28 cellular contexts compared by ENCODE assay signal in the genomic region with DNA sequence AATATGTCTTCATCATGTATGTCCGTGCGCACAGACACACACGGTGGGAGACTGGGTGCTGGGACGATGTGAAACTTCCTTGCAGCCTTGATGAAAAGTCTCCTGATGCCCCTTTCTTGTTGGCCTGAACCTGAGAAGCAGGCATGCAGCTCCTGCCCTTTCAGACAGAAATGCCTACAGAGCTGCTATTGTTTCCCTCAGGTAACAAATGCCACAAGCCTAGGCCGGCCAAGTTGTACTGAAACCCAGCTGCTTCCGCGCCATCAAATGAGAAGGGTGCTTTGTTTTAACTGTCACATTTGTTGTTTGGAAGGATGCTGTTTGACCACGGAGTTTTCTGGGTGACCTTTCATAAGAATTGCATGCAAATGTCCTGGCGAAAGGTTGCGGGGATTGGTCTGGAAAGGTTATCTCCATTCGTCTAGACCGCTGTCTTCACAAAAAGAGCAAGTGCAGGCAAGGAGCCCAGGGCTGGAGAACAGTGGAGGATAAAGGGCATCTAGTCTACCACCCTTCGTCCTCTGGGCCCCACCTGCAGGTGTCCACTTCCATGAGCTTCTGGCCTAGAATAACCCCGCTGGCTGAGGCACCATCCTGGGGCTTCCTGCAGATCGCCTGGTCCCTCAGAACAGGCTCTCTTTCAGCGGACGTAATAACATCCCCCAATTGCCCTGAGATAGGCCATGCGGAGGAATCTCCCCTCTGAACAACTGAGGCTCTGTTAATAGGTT.
"Had no signal": no experiment of that assay in that cellular context is flagged by ENCODE, and none has a peak within 500 bp of the region (broad histone marks: within the 10 kb centered on the region; RNA-seq: fewer than 3 reads in every experiment).

No MANE protein-coding gene starts in this region.

- H3K9me3 Mint-ChIP-seq: activated B cell treated with CpG ODN at 0.5 μM for 24 hours; activated T-cell treated with anti-CD3 and anti-CD28 coated beads, Interleukin-2, amount 50 U/mL, for 4 hours; activated T-helper 2 cell treated with anti-CD3 and anti-CD28 coated beads, Interferon-gamma antibody, Interleukin-2, Interleukin-4, amounts not matched to agents 10 μg/mL and 5 μg/mL and 100 μg/mL, durations not matched to agents 14 hours and 24 hours and 36 hours; dendritic cell treated with granulocyte-macrophage colony-stimulating factor and Interleukin-4, amounts not matched to agents 40 ng/mL and 50 ng/mL, for 4 days; memory B cell; stimulated activated effector memory CD8-positive, alpha-beta T cell treated with anti-CD3 and anti-CD28 coated beads, Interleukin-12 subunit alpha, Interleukin-12 subunit beta, amount 100 ng/mL, for 72 hours; T-cell had no signal

- H3K27ac ChIP-seq: ascending aorta, brain microvascular endothelial cell, foreskin keratinocyte, ovary, stomach, suprapubic skin, tibial nerve had no signal

- H3K27me3 ChIP-seq: adrenal gland, ascending aorta, brain microvascular endothelial cell, foreskin keratinocyte, ovary, stomach, suprapubic skin, tibial nerve had no signal

- H3K9me3 ChIP-seq: adrenal gland, ascending aorta, mucosa of descending colon, ovary, stomach, suprapubic skin, tibial nerve had no signal

- H3K4me1 Mint-ChIP-seq: activated B cell treated with CpG ODN at 0.5 μM for 24 hours; memory B cell; naive thymus-derived CD8-positive, alpha-beta T cell; stimulated activated effector memory CD8-positive, alpha-beta T cell treated with anti-CD3 and anti-CD28 coated beads, Interleukin-12 subunit alpha, Interleukin-12 subunit beta, amount 100 ng/mL, for 72 hours; T-cell had no signal

- H3K27ac Mint-ChIP-seq: activated B cell treated with CpG ODN at 0.5 μM for 24 hours; activated CD4-positive, alpha-beta T cell treated with anti-CD3 and anti-CD28 coated beads for 36 hours; activated naive CD8-positive, alpha-beta T cell; activated T-helper 2 cell treated with anti-CD3 and anti-CD28 coated beads, Interferon-gamma antibody, Interleukin-2, Interleukin-4, amounts not matched to agents 10 μg/mL and 5 μg/mL and 100 μg/mL, durations not matched to agents 14 hours and 24 hours and 36 hours; dendritic cell treated with granulocyte-macrophage colony-stimulating factor and Interleukin-4, amounts not matched to agents 40 ng/mL and 50 ng/mL, for 4 days; memory B cell; stimulated activated effector memory CD8-positive, alpha-beta T cell treated with anti-CD3 and anti-CD28 coated beads, Interleukin-12 subunit alpha, Interleukin-12 subunit beta, amount 100 ng/mL, for 72 hours; T-cell had no signal

- H3K36me3 ChIP-seq: adrenal gland, ascending aorta, brain microvascular endothelial cell, ovary, stomach, suprapubic skin, tibial nerve had no signal

- H3K36me3 Mint-ChIP-seq: stimulated activated effector memory CD8-positive, alpha-beta T cell treated with anti-CD3 and anti-CD28 coated beads, Interleukin-12 subunit alpha, Interleukin-12 subunit beta, amount 100 ng/mL, for 72 hours had no signal

- H3K27me3 Mint-ChIP-seq: activated B cell treated with CpG ODN at 0.5 μM for 24 hours; activated CD4-positive, alpha-beta T cell treated with anti-CD3 and anti-CD28 coated beads for 36 hours; activated naive CD8-positive, alpha-beta T cell; dendritic cell treated with granulocyte-macrophage colony-stimulating factor and Interleukin-4, amounts not matched to agents 40 ng/mL and 50 ng/mL, for 4 days; memory B cell; naive thymus-derived CD8-positive, alpha-beta T cell; T-cell had no signal

- DNase-seq: activated B cell treated with CpG ODN at 0.5 μM for 24 hours; activated CD4-positive, alpha-beta T cell treated with anti-CD3 and anti-CD28 coated beads for 36 hours; activated CD4-positive, alpha-beta T cell treated with anti-CD3 and anti-CD28 coated beads, Interleukin-2, amount 50 U/mL, for 48 hours; activated CD8-positive, alpha-beta memory T cell treated with anti-CD3 and anti-CD28 coated beads, Interleukin-2, amount 50 U/mL, for 48 hours; activated naive CD4-positive, alpha-beta T cell; activated T-cell treated with anti-CD3 and anti-CD28 coated beads, Interleukin-2, amount 50 U/mL, for 4 hours; adrenal gland; brain microvascular endothelial cell; caudate nucleus; effector CD4-positive, alpha-beta T cell; erythroblast; hypothalamus; mucosa of descending colon; naive thymus-derived CD8-positive, alpha-beta T cell; small intestine; stimulated activated CD4-positive, alpha-beta T cell treated with anti-CD3 and anti-CD28 coated beads, Interleukin-2, amount 100 ng/mL, for 24 hours; stomach; T-cell had no signal

- ATAC-seq: activated CD4-positive, alpha-beta T cell treated with anti-CD3 and anti-CD28 coated beads for 36 hours; activated T-cell treated with anti-CD3 and anti-CD28 coated beads, Interleukin-2, amount 50 U/mL, for 4 hours; mucosa of descending colon; naive thymus-derived CD8-positive, alpha-beta T cell; stimulated activated effector memory CD8-positive, alpha-beta T cell treated with anti-CD3 and anti-CD28 coated beads, Interleukin-12 subunit alpha, Interleukin-12 subunit beta, amount 100 ng/mL, for 72 hours; T-cell had no signal

- H3K4me3 Mint-ChIP-seq: activated B cell treated with CpG ODN at 0.5 μM for 24 hours; activated CD4-positive, alpha-beta T cell treated with anti-CD3 and anti-CD28 coated beads for 36 hours; activated naive CD8-positive, alpha-beta T cell; activated T-cell treated with anti-CD3 and anti-CD28 coated beads, Interleukin-2, amount 50 U/mL, for 4 hours; dendritic cell treated with granulocyte-macrophage colony-stimulating factor and Interleukin-4, amounts not matched to agents 40 ng/mL and 50 ng/mL, for 4 days; memory B cell; naive thymus-derived CD8-positive, alpha-beta T cell; stimulated activated effector memory CD8-positive, alpha-beta T cell treated with anti-CD3 and anti-CD28 coated beads, Interleukin-12 subunit alpha, Interleukin-12 subunit beta, amount 100 ng/mL, for 72 hours; T-cell had no signal

- H3K4me3 ChIP-seq: adrenal gland, ascending aorta, mucosa of descending colon, ovary, stomach, suprapubic skin, tibial nerve had no signal

- H3K4me1 ChIP-seq: ascending aorta, suprapubic skin had no signal
